Comparison of ENCODE assay signal across 20 cellular contexts in the genomic region with DNA sequence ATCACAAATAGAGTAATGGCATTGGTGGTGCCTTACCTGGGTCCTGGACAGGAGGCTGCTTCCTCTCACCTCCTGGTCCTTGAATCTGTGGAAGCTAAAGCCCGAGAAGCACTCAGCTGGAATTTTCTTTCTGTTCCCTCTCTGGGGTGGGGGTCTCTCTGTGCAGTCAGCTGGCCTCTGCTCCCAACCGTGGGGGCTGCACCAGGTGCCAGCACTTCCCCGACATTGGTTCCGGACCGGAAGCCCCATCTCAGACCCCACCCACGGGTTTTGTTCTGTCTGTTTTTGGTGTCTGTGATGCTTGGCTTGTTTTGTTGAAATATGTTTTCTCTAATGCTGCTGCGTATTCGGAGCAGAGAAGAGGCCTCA.
DNase-seq lines count a peak whose midpoint lies in the region; ATAC-seq and TF ChIP-seq lines count a peak whose summit lies in the region.
"Had no signal": no experiment of that assay in that cellular context is flagged by ENCODE, and none has a peak within 500 bp of the region (broad histone marks: within the 10 kb centered on the region; RNA-seq: fewer than 3 reads in every experiment).

No MANE protein-coding gene starts in this region.

- no peaks in the 10 kb centered on the region for H3K9me2 ChIP-seq in hepatocyte (replicated peaks; ENCODE audit: insufficient read depth)

- H3K9ac ChIP-seq in SK-N-MC (ENCODE audit: insufficient read length): no peak overlapping the region

- no peaks in the 10 kb centered on the region for H3K9me3 Mint-ChIP-seq in activated CD4-positive, alpha-beta T cell treated with anti-CD3 and anti-CD28 coated beads, Interleukin-2, amount 10 ng/mL, durations not matched to agents 7 days and 5 days
- H3K9me3 Mint-ChIP-seq: activated T-helper 2 cell treated with anti-CD3 and anti-CD28 coated beads, Interferon-gamma antibody, Interleukin-2, Interleukin-4, amounts not matched to agents 10 μg/mL and 5 μg/mL and 100 μg/mL, durations not matched to agents 14 hours and 24 hours and 36 hours; stimulated activated effector memory CD8-positive, alpha-beta T cell treated with anti-CD3 and anti-CD28 coated beads, Interleukin-12 subunit alpha, Interleukin-12 subunit beta, amount 100 ng/mL, for 72 hours; T-helper 2 cell treated with Interferon-gamma antibody and Interleukin-4, amounts not matched to agents 5 μg/mL and 100 μg/mL, for 36 hours had no signal

- peaks cover 10% of the 10 kb centered on the region for H3K4me1 ChIP-seq in hepatocyte (ENCODE audit: insufficient read depth)
- peaks cover 0 to 12% (median 0%) of the 10 kb centered on the region in 4 donors for H3K4me1 ChIP-seq in stomach
- H3K4me1 ChIP-seq in SJCRH30: no peaks in the 10 kb centered on the region; the same call in 1 of the 2 replicates
- H3K4me1 ChIP-seq: left lung had no signal

- TF ChIP-seq CTCF in C4-2B (conservative IDR thresholded peaks at IDR 0.05): no peak
- no peak for TF ChIP-seq CTCF in hepatocyte (IDR thresholded peaks at IDR 0.05; ENCODE audit: poor library complexity)
- no peak for TF ChIP-seq CTCF in stomach (IDR thresholded peaks at IDR 0.05)

- no peak overlapping the region for H3K4me3 Mint-ChIP-seq in activated CD4-positive, alpha-beta T cell treated with anti-CD3 and anti-CD28 coated beads, Interleukin-2, amount 10 ng/mL, durations not matched to agents 7 days and 5 days
- H3K4me3 Mint-ChIP-seq: activated B cell treated with CpG ODN at 0.5 μM for 24 hours; naive B cell; stimulated activated effector memory CD8-positive, alpha-beta T cell treated with anti-CD3 and anti-CD28 coated beads, Interleukin-12 subunit alpha, Interleukin-12 subunit beta, amount 100 ng/mL, for 72 hours; T-helper 2 cell treated with Interferon-gamma antibody and Interleukin-4, amounts not matched to agents 5 μg/mL and 100 μg/mL, for 36 hours had no signal

- POLR2A ChIA-PET in activated CD4-positive, alpha-beta T cell treated with anti-CD3 and anti-CD28 coated beads, Interleukin-2, amount 10 ng/mL, durations not matched to agents 7 days and 5 days (lab: Charles Lee): no interaction called here

- DNase-seq in SK-N-MC (ENCODE audit: low read depth, low spot score) (no peak), hepatocyte (ENCODE audit: low spot score) (no peak), stomach (no peak), SJCRH30 (no peak)
- no peak for DNase-seq in activated CD4-positive, alpha-beta T cell treated with anti-CD3 and anti-CD28 coated beads, Interleukin-2, amount 10 ng/mL, durations not matched to agents 7 days and 5 days
- no peak for DNase-seq in activated CD4-positive, alpha-beta T cell treated with anti-CD3 and anti-CD28 coated beads, Interleukin-2, amount 50 U/mL, for 1 hour
- DNase-seq: activated B cell treated with CpG ODN at 0.5 μM for 24 hours; cerebellar nuclear complex; left lung; naive B cell; NCI-H187 treated with DMSO at 0.1 percent for 48 hours; NCI-H446 treated with DMSO at 0.1 percent for 48 hours; SHP77 treated with DMSO at 0.1 percent for 48 hours; stimulated activated CD4-positive, alpha-beta T cell treated with anti-CD3 and anti-CD28 coated beads, Interleukin-12 subunit alpha, Interleukin-12 subunit beta, amount 100 ng/mL, for 4 hours had no signal

- H3K27me3 Mint-ChIP-seq in activated CD4-positive, alpha-beta T cell treated with anti-CD3 and anti-CD28 coated beads, Interleukin-2, amount 10 ng/mL, durations not matched to agents 7 days and 5 days: peaks cover 7% of the 10 kb centered on the region

- no peak overlapping the region for H2AFZ ChIP-seq in hepatocyte

- 65% methylated on average over 8 of the region's 8 CpGs for WGBS in hepatocyte (ENCODE audit: low lambda C conversion rate, missing lambda C conversion rate)
- 55 to 72% (median 60%) methylated on average over 8 of the region's 8 CpGs for WGBS in stomach, 5 donors

- intact Hi-C loops in stomach (cut with DNase I; ENCODE audit: low total_unique reads): no loop called here

- H3K4me3 ChIP-seq in SK-N-MC: peak overlapping the region; percentile 46; the same call in 1 of the 2 replicates
- H3K4me3 ChIP-seq in hepatocyte: no peak overlapping the region
- peak overlapping the region in 2 of 4 donors; percentile 9 to 12 for H3K4me3 ChIP-seq in stomach
- H3K4me3 ChIP-seq in SJCRH30: no peak overlapping the region
- H3K4me3 ChIP-seq: left lung had no signal

- H3K9me3 ChIP-seq in SK-N-MC (ENCODE audit: low read depth, low read length): no peaks in the 10 kb centered on the region
- no peaks in the 10 kb centered on the region for H3K9me3 ChIP-seq in hepatocyte (ENCODE audit: low read depth)
- peaks cover 0 to 9% (median 5%) of the 10 kb centered on the region in 4 donors for H3K9me3 ChIP-seq in stomach
- no peaks in the 10 kb centered on the region for H3K9me3 ChIP-seq in SJCRH30 (replicated peaks)

- no peaks in the 10 kb centered on the region for H3K4me1 Mint-ChIP-seq in activated CD4-positive, alpha-beta T cell treated with anti-CD3 and anti-CD28 coated beads, Interleukin-2, amount 10 ng/mL, durations not matched to agents 7 days and 5 days
- H3K4me1 Mint-ChIP-seq: activated B cell treated with CpG ODN at 0.5 μM for 24 hours; naive B cell; stimulated activated effector memory CD8-positive, alpha-beta T cell treated with anti-CD3 and anti-CD28 coated beads, Interleukin-12 subunit alpha, Interleukin-12 subunit beta, amount 100 ng/mL, for 72 hours had no signal

- H3K36me3 Mint-ChIP-seq in activated CD4-positive, alpha-beta T cell treated with anti-CD3 and anti-CD28 coated beads, Interleukin-2, amount 10 ng/mL, durations not matched to agents 7 days and 5 days (ENCODE audit: low read depth): no peaks in the 10 kb centered on the region

- ATAC-seq in HG03469 (IDR thresholded peaks at IDR 0.05; ENCODE audit: unreplicated experiment): no peak
- ATAC-seq: HCT116; stimulated activated effector memory CD8-positive, alpha-beta T cell treated with anti-CD3 and anti-CD28 coated beads, Interleukin-12 subunit alpha, Interleukin-12 subunit beta, amount 100 ng/mL, for 72 hours had no signal

- no peak for TF ChIP-seq EP300 in stomach (IDR thresholded peaks at IDR 0.05)

- H3K27ac Mint-ChIP-seq in activated CD4-positive, alpha-beta T cell treated with anti-CD3 and anti-CD28 coated beads, Interleukin-2, amount 10 ng/mL, durations not matched to agents 7 days and 5 days: no peak overlapping the region
- H3K27ac Mint-ChIP-seq: activated B cell treated with CpG ODN at 0.5 μM for 24 hours; activated T-helper 2 cell treated with anti-CD3 and anti-CD28 coated beads, Interferon-gamma antibody, Interleukin-2, Interleukin-4, amounts not matched to agents 10 μg/mL and 5 μg/mL and 100 μg/mL, durations not matched to agents 14 hours and 24 hours and 36 hours; naive B cell; stimulated activated effector memory CD8-positive, alpha-beta T cell treated with anti-CD3 and anti-CD28 coated beads, Interleukin-12 subunit alpha, Interleukin-12 subunit beta, amount 100 ng/mL, for 72 hours; T-helper 2 cell treated with Interferon-gamma antibody and Interleukin-4, amounts not matched to agents 5 μg/mL and 100 μg/mL, for 36 hours had no signal

- H3K27me3 ChIP-seq in hepatocyte (no peaks in the 10 kb centered on the region), stomach (peaks cover 0 to 22% (median 0%) of the 10 kb centered on the region in 3 donors), SJCRH30 (peaks cover 43% of the 10 kb centered on the region)

- H3K27ac ChIP-seq in C4-2B: peak overlapping the region; percentile 30; the same call in 1 of the 2 replicates
- H3K27ac ChIP-seq in SK-N-MC: no peak overlapping the region
- H3K27ac ChIP-seq in hepatocyte: peak overlapping the region; percentile 84
- H3K27ac ChIP-seq in stomach: peak overlapping the region in 3 of 5 donors; percentile 2 to 69 (median 6)
- no peak overlapping the region for H3K27ac ChIP-seq in SJCRH30

- TF ChIP-seq POLR2A in stomach (IDR thresholded peaks at IDR 0.05): no peak

- H3K4me2 ChIP-seq in hepatocyte: peak overlapping the region; percentile 20

- no peaks in the 10 kb centered on the region for H3K79me2 ChIP-seq in hepatocyte

- no peaks in the 10 kb centered on the region for H3K36me3 ChIP-seq in SK-N-MC (ENCODE audit: insufficient read depth, low read length)
- H3K36me3 ChIP-seq in hepatocyte (replicated peaks; ENCODE audit: insufficient read depth, low read depth): no peaks in the 10 kb centered on the region
- H3K36me3 ChIP-seq in stomach: no peaks in the 10 kb centered on the region
- no peaks in the 10 kb centered on the region for H3K36me3 ChIP-seq in SJCRH30
- H3K36me3 ChIP-seq: left lung had no signal

- H4K20me1 ChIP-seq in hepatocyte (ENCODE audit: insufficient read depth, poor library complexity, severe bottlenecking): no peaks in the 10 kb centered on the region

- CTCF ChIA-PET in activated CD4-positive, alpha-beta T cell treated with anti-CD3 and anti-CD28 coated beads, Interleukin-2, amount 10 ng/mL, durations not matched to agents 7 days and 5 days (lab: Charles Lee): no interaction called here

Comparison
In these comparisons a context has a peak if more than half of its experiments do, and no peak if none do; other contexts are left out.
1. H3K27ac ChIP-seq: peak in C4-2B (single experiment), hepatocyte (single experiment) and stomach (3 of 5); none in SK-N-MC (single experiment) and SJCRH30 (single experiment).